Comparison of ENCODE assay signal across 15 cellular contexts in the genomic region with DNA sequence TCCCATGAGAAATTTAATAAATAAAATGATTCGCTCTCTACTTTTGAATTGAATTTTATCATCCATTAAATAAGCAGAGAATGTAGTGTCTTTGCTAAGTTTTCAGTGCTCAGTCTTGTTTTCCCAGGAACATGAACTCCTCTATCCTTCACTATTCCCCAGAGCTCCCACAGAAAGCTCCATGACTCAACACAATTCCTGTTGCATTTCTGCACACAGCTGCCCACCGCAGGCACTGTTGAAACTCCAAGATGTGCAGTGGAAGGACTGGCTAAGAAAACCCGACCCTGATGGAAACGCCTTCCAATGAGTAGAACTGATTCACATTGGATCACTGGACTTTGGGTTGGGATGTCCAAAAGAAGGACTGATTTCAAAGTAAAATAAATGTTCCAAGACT.
DNase-seq lines count a peak whose midpoint lies in the region; ATAC-seq and TF ChIP-seq lines count a peak whose summit lies in the region.
"Had no signal": no experiment of that assay in that cellular context is flagged by ENCODE, and none has a peak within 500 bp of the region (broad histone marks: within the 10 kb centered on the region; RNA-seq: fewer than 3 reads in every experiment).

No MANE protein-coding gene starts in this region.

- CTCF ChIA-PET in SK-N-SH (lab: Yijun Ruan, JAX): no interaction called here

- peaks cover 6% of the 10 kb centered on the region; the same call in 1 of the 2 replicates for H3K27me3 ChIP-seq in SK-N-SH (ENCODE audit: insufficient read depth)
- H3K27me3 ChIP-seq in RWPE2 (ENCODE audit: insufficient read depth, poor library complexity, severe bottlenecking): no peaks in the 10 kb centered on the region
- H3K27me3 ChIP-seq: left lung had no signal

- no peaks in the 10 kb centered on the region for H3K9me3 ChIP-seq in SK-N-SH
- H3K9me3 ChIP-seq in RWPE2 (ENCODE audit: severe bottlenecking): no peaks in the 10 kb centered on the region
- H3K9me3 ChIP-seq: left lung had no signal

- ATAC-seq in SK-N-SH treated with all-trans-retinoic acid at 6 μM for 48 hours (no peak), RWPE2 (ENCODE audit: low read depth) (no peak), GM19035 (IDR thresholded peaks at IDR 0.05; ENCODE audit: unreplicated experiment) (no peak)
- ATAC-seq: left lung had no signal

- TF ChIP-seq POLR2A in lower leg skin (IDR thresholded peaks at IDR 0.05): no peak

- peaks cover 33% of the 10 kb centered on the region for H3K4me1 Mint-ChIP-seq in osteocyte (ENCODE audit: unreplicated experiment)

- no peak overlapping the region for H2AFZ ChIP-seq in SK-N-SH (ENCODE audit: low read depth)

- H3K4me1 ChIP-seq in SK-N-SH (ENCODE audit: control insufficient read depth in 1 of 2, insufficient read depth in 2 of 2, low read depth in 1 of 2, low read length in 1 of 2): no peaks in the 10 kb centered on the region
- peaks cover 26% of the 10 kb centered on the region for H3K4me1 ChIP-seq in RWPE2 (ENCODE audit: insufficient read depth, poor library complexity, severe bottlenecking)

- TF ChIP-seq RAD21 in SK-N-SH (IDR thresholded peaks at IDR 0.05; ENCODE audit: low read length): no peak

- no peak overlapping the region for H3K4me3 Mint-ChIP-seq in osteocyte (ENCODE audit: unreplicated experiment)
- H3K4me3 Mint-ChIP-seq: CD8-positive, alpha-beta memory T cell; neural crest cell had no signal

- peak overlapping the region; percentile 72 for H3K27ac Mint-ChIP-seq in osteocyte (ENCODE audit: unreplicated experiment)

- H3K4me3 ChIP-seq in SK-N-SH (ENCODE audit: low read depth in 2 of 2, low read length in 1 of 2) (no peak overlapping the region), RWPE2 (ENCODE audit: severe bottlenecking) (no peak overlapping the region), lower leg skin (ENCODE audit: low read depth, poor library complexity, severe bottlenecking) (no peak overlapping the region)
- H3K4me3 ChIP-seq: left lung had no signal

- intact Hi-C loops in lower leg skin (cut with DNase I; ENCODE audit: low total_unique reads): no loop called here

- peaks cover 5% of the 10 kb centered on the region for H3K9me3 Mint-ChIP-seq in osteocyte (ENCODE audit: unreplicated experiment)
- H3K9me3 Mint-ChIP-seq: CD8-positive, alpha-beta memory T cell; neural crest cell had no signal

- H3K36me3 Mint-ChIP-seq in osteocyte (ENCODE audit: unreplicated experiment): no peaks in the 10 kb centered on the region

- TF ChIP-seq CTCF in SK-N-SH (IDR thresholded peaks at IDR 0.05): no peak
- no peak for TF ChIP-seq CTCF in RWPE2 (IDR thresholded peaks at IDR 0.05; ENCODE audit: poor library complexity, severe bottlenecking)
- TF ChIP-seq CTCF in osteocyte (IDR thresholded peaks at IDR 0.05): no peak
- TF ChIP-seq CTCF in lower leg skin (IDR thresholded peaks at IDR 0.05): no peak

- no peak overlapping the region; the same call in 1 of the 2 replicates for H3K9ac ChIP-seq in SK-N-SH

- POLR2A ChIA-PET in SK-N-SH (lab: Yijun Ruan, JAX): no interaction called here

- WGBS in SK-N-SH (ENCODE audit: low lambda C conversion rate): 13% methylated on average over 4 of the region's 4 CpGs
- WGBS in lower leg skin, 2 donors: 87 to 91% methylated on average over 4 of the region's 4 CpGs

- H3K36me3 ChIP-seq in SK-N-SH (replicated peaks in 1 of 2; ENCODE audit: control insufficient read depth in 1 of 2, insufficient read depth in 2 of 2, low read length in 1 of 2) (no peaks in the 10 kb centered on the region), RWPE2 (ENCODE audit: low read depth) (no peaks in the 10 kb centered on the region)
- H3K36me3 ChIP-seq: left lung had no signal

- peaks cover 3% of the 10 kb centered on the region for H3F3A ChIP-seq in SK-N-SH (replicated peaks; ENCODE audit: insufficient read depth)

- no peak for TF ChIP-seq EP300 in SK-N-SH (IDR thresholded peaks at IDR 0.05; ENCODE audit: borderline replicate concordance in 1 of 2, low read depth in 1 of 2, low read length in 1 of 2)

- no peaks in the 10 kb centered on the region for H3K9me2 ChIP-seq in SK-N-SH

- H3K27me3 Mint-ChIP-seq in osteocyte (ENCODE audit: unreplicated experiment): no peaks in the 10 kb centered on the region
- H3K27me3 Mint-ChIP-seq: CD8-positive, alpha-beta memory T cell had no signal

- peak overlapping the region in 1 of 2 experiments; percentile 70; a peak in 2 of 4 replicates for H3K27ac ChIP-seq in SK-N-SH (ENCODE audit: low read depth in 2 of 2, low read length in 1 of 2)
- peak overlapping the region; percentile 100 for H3K27ac ChIP-seq in RWPE2 (ENCODE audit: poor library complexity, severe bottlenecking)
- H3K27ac ChIP-seq: 22Rv1, left lung had no signal

- no peaks in the 10 kb centered on the region for H3K79me2 ChIP-seq in SK-N-SH (ENCODE audit: insufficient read depth)

- H3K4me2 ChIP-seq in SK-N-SH: 0 out of 2 replicates have a peak overlapping the region, but pooled peaks have one; percentile 19

- H4K20me1 ChIP-seq in SK-N-SH (ENCODE audit: insufficient read depth): no peaks in the 10 kb centered on the region

- DNase-seq in SK-N-SH (no peak), RWPE2 (ENCODE audit: low spot score) (no peak), fibroblast of gingiva (ENCODE audit: low read depth) (peak; percentile 11), osteocyte (ENCODE audit: extremely low spot score, unreplicated experiment) (no peak), cerebellum (ENCODE audit: low spot score) (no peak), lower leg skin (ENCODE audit: low spot score in 2 of 2) (no peak)
- DNase-seq: activated CD4-positive, alpha-beta T cell treated with anti-CD3 and anti-CD28 coated beads, Interleukin-2, amount 50 U/mL, for 1 hour; CD8-positive, alpha-beta memory T cell; GF-D8; KG1; left lung had no signal

TF ChIP-seq in SK-N-SH, 30 proteins besides CTCF, POLR2A, EP300 and RAD21:
- TF ChIP-seq, protein P1, sequence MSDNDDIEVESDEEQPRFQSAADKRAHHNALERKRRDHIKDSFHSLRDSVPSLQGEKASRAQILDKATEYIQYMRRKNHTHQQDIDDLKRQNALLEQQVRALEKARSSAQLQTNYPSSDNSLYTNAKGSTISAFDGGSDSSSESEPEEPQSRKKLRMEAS (IDR thresholded peaks at IDR 0.05; ENCODE audit: low read depth): no peak
- no peak for TF ChIP-seq TCF12 (IDR thresholded peaks at IDR 0.05)
- TF ChIP-seq EZH2phosphoT487 (IDR thresholded peaks at IDR 0.05; ENCODE audit: borderline replicate concordance, low read depth): no peak
- no peak for TF ChIP-seq NFIC (IDR thresholded peaks at IDR 0.05; ENCODE audit: borderline replicate concordance)
- no peak for TF ChIP-seq TEAD4 (IDR thresholded peaks at IDR 0.05; ENCODE audit: borderline replicate concordance, insufficient read depth)
- TF ChIP-seq ELF1 (IDR thresholded peaks at IDR 0.05): no peak

TF ChIP-seq in SK-N-SH treated with all-trans-retinoic acid at 6 μM for 48 hours, 23 proteins besides CTCF, POLR2A, EP300 and RAD21 (continues in another document):
- TF ChIP-seq RARB (CRISPR knock-in tag; IDR thresholded peaks at IDR 0.05) (no peak), ZNF70 (CRISPR knock-in tag; IDR thresholded peaks at IDR 0.05) (no peak), PPARA (CRISPR knock-in tag; IDR thresholded peaks at IDR 0.05; ENCODE audit: borderline replicate concordance) (no peak), CSDC2 (CRISPR knock-in tag; IDR thresholded peaks at IDR 0.05) (no peak), ZFP30 (CRISPR knock-in tag; IDR thresholded peaks at IDR 0.05) (no peak)
- TF ChIP-seq, protein P2, sequence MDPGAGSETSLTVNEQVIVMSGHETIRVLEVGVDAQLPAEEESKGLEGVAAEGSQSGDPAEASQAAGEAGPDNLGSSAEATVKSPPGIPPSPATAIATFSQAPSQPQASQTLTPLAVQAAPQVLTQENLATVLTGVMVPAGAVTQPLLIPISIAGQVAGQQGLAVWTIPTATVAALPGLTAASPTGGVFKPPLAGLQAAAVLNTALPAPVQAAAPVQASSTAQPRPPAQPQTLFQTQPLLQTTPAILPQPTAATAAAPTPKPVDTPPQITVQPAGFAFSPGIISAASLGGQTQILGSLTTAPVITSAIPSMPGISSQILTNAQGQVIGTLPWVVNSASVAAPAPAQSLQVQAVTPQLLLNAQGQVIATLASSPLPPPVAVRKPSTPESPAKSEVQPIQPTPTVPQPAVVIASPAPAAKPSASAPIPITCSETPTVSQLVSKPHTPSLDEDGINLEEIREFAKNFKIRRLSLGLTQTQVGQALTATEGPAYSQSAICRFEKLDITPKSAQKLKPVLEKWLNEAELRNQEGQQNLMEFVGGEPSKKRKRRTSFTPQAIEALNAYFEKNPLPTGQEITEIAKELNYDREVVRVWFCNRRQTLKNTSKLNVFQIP (CRISPR knock-in tag; IDR thresholded peaks at IDR 0.05; ENCODE audit: borderline replicate concordance, low read depth): no peak
- TF ChIP-seq, protein P3, sequence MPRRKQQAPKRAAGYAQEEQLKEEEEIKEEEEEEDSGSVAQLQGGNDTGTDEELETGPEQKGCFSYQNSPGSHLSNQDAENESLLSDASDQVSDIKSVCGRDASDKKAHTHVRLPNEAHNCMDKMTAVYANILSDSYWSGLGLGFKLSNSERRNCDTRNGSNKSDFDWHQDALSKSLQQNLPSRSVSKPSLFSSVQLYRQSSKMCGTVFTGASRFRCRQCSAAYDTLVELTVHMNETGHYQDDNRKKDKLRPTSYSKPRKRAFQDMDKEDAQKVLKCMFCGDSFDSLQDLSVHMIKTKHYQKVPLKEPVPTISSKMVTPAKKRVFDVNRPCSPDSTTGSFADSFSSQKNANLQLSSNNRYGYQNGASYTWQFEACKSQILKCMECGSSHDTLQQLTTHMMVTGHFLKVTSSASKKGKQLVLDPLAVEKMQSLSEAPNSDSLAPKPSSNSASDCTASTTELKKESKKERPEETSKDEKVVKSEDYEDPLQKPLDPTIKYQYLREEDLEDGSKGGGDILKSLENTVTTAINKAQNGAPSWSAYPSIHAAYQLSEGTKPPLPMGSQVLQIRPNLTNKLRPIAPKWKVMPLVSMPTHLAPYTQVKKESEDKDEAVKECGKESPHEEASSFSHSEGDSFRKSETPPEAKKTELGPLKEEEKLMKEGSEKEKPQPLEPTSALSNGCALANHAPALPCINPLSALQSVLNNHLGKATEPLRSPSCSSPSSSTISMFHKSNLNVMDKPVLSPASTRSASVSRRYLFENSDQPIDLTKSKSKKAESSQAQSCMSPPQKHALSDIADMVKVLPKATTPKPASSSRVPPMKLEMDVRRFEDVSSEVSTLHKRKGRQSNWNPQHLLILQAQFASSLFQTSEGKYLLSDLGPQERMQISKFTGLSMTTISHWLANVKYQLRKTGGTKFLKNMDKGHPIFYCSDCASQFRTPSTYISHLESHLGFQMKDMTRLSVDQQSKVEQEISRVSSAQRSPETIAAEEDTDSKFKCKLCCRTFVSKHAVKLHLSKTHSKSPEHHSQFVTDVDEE (CRISPR knock-in tag; IDR thresholded peaks at IDR 0.05): no peak
